ENCODE assay signal across 9 cellular contexts in genomic region chr19:53879145-53880037, GRCh38. TPM values are rescaled to one million over a fixed set of nuclear protein-coding genes. Genes with fewer than 3 reads are reported as not detected.
DNase-seq lines count a peak whose midpoint lies in the region; ATAC-seq and TF ChIP-seq lines count a peak whose summit lies in the region.
"Had no signal": no experiment of that assay in that cellular context is flagged by ENCODE, and none has a peak within 500 bp of the region (broad histone marks: within the 10 kb centered on the region; RNA-seq: fewer than 3 reads in every experiment).

No MANE protein-coding gene starts in this region.

- H3K9me3 Mint-ChIP-seq in Calu3 (ENCODE audit: low read depth, unreplicated experiment) = no peaks in the 10 kb centered on the region

- no TSS peak for BruUV-seq in Calu3 (replicated peaks; lab: Mats Ljungman, UMichigan)

- ATAC-seq in GM21717 (IDR thresholded peaks at IDR 0.05; ENCODE audit: unreplicated experiment) = peak; percentile 68

- intact Hi-C loops in Calu3 (cut with micrococcal nuclease; ENCODE audit: unreplicated experiment) = loop anchor here (1.0 kb wide), 1 partner anchor 37 kb away; no protein-coding TSS in a partner anchor

- peaks cover 44% of the 10 kb centered on the region for H3K36me3 Mint-ChIP-seq in Calu3 (ENCODE audit: insufficient read depth, unreplicated experiment)

- H3K9me2 ChIP-seq in hepatocyte (replicated peaks; ENCODE audit: insufficient read depth) = no peaks in the 10 kb centered on the region

- peaks cover 24% of the 10 kb centered on the region for H3K27me3 ChIP-seq in hepatocyte

- peak overlapping the region; percentile 81 for H2AFZ ChIP-seq in hepatocyte

- no peak overlapping the region for H3K27ac Mint-ChIP-seq in Calu3 (ENCODE audit: unreplicated experiment)

- peaks cover 8% of the 10 kb centered on the region for H3K4me1 ChIP-seq in hepatocyte (ENCODE audit: insufficient read depth)
- no peaks in the 10 kb centered on the region for H3K4me1 ChIP-seq in urinary bladder (ENCODE audit: insufficient read depth)

- H3K27me3 Mint-ChIP-seq in Calu3 (ENCODE audit: unreplicated experiment) = no peaks in the 10 kb centered on the region

- no peaks in the 10 kb centered on the region for H3K79me2 ChIP-seq in hepatocyte

- no peak for TF ChIP-seq CTCF in Calu3 (IDR thresholded peaks at IDR 0.05; ENCODE audit: unreplicated experiment)
- no peak for TF ChIP-seq CTCF in LNCaP clone FGC (IDR thresholded peaks at IDR 0.05; ENCODE audit: control insufficient read depth, extremely low read depth, insufficient read depth)
- TF ChIP-seq CTCF in hepatocyte (IDR thresholded peaks at IDR 0.05; ENCODE audit: poor library complexity) = no peak

- DNase-seq in Calu3 = peak; percentile 99
- no peak for DNase-seq in LNCaP clone FGC (ENCODE audit: low read depth)
- peak; percentile 58 for DNase-seq in T-helper 9 cell
- DNase-seq in astrocyte of the hippocampus (ENCODE audit: low read depth, low spot score) = peak; percentile 98
- DNase-seq in hepatocyte (ENCODE audit: low spot score) = peak; percentile 96
- DNase-seq in putamen (ENCODE audit: low spot score) = peak; percentile 89

- no peaks in the 10 kb centered on the region for H3K9me3 ChIP-seq in hepatocyte (ENCODE audit: low read depth)

- peak overlapping the region; percentile 80 for H3K4me2 ChIP-seq in hepatocyte

- H4K20me1 ChIP-seq in hepatocyte (ENCODE audit: insufficient read depth, poor library complexity, severe bottlenecking) = peaks cover 11% of the 10 kb centered on the region

- under 1% methylated on average over 48 of the region's 51 CpGs for WGBS in hepatocyte (ENCODE audit: low lambda C conversion rate, missing lambda C conversion rate)
- WGBS in urinary bladder = under 1% methylated on average over 51 of the region's 51 CpGs

- no peak overlapping the region for H3K4me3 Mint-ChIP-seq in Calu3 (ENCODE audit: low read depth, unreplicated experiment)

- H3K36me3 ChIP-seq in hepatocyte (replicated peaks; ENCODE audit: insufficient read depth, low read depth) (no peaks in the 10 kb centered on the region), urinary bladder (ENCODE audit: insufficient read depth) (no peaks in the 10 kb centered on the region)

- H3K27ac ChIP-seq in hepatocyte (peak overlapping the region; percentile 74), urinary bladder (ENCODE audit: low read depth) (no peak overlapping the region)

- CTCF ChIA-PET in Calu3 (lab: Charles Lee) = interaction anchor here (0.6 to 1.2 kb wide), 4 partner anchors 18 to 297 kb away, joined by 3 to 5 read pairs (median 4); no protein-coding TSS in a partner anchor

- H3K4me3 ChIP-seq in LNCaP clone FGC (ENCODE audit: low read depth, low read length) = peak overlapping the region; percentile 60
- H3K4me3 ChIP-seq in hepatocyte = peak overlapping the region; percentile 30
- peak overlapping the region; percentile 18 for H3K4me3 ChIP-seq in urinary bladder (ENCODE audit: low read depth, low read length)

- peaks cover 31% of the 10 kb centered on the region for H3K4me1 Mint-ChIP-seq in Calu3 (ENCODE audit: low read depth, unreplicated experiment)

RNA-seq across cellular contexts. Expression of gene PRKCG, which starts 2.6 kb away (rescaled TPM):
- total RNA-seq in Calu3 (2022) (45.4 and 59.6 TPM in 2 replicates), hepatocyte (not detected in 2 replicates), urinary bladder (0.32 TPM)
- polyA plus RNA-seq in hepatocyte (0.18 and 0.68 TPM in 2 replicates), urinary bladder (0.03 TPM)
- total RNA-seq: T-helper 2 cell treated with Interferon-gamma antibody and Interleukin-4, amounts not matched to agents 100 ng/mL and 5 ng/mL, for 36 hours had no signal

RNA-seq across cellular contexts. Expression of gene MYADM, which starts 11.7 kb away (rescaled TPM):
- 366 and 464 TPM in 2 replicates for total RNA-seq in Calu3 (2022)
- 30.6 and 42.1 TPM in 2 replicates for total RNA-seq in hepatocyte
- 211 and 213 TPM in 2 replicates for polyA plus RNA-seq in hepatocyte
- total RNA-seq in urinary bladder = 31.9 TPM
- 271 TPM for polyA plus RNA-seq in urinary bladder

RNA-seq across cellular contexts. Expression of gene CACNG7, which starts 29.7 kb away (rescaled TPM):
- total RNA-seq in Calu3 (2022) (not detected in 2 replicates), hepatocyte (0.90 and 1.4 TPM in 2 replicates), urinary bladder (0.26 TPM)
- polyA plus RNA-seq in hepatocyte (0.12 and 0.31 TPM in 2 replicates), urinary bladder (0.09 TPM)
- total RNA-seq: T-helper 2 cell treated with Interferon-gamma antibody and Interleukin-4, amounts not matched to agents 100 ng/mL and 5 ng/mL, for 36 hours had no signal

RNA-seq across cellular contexts. Expression of gene NLRP12, which starts 55.3 kb away (rescaled TPM):
- total RNA-seq in Calu3 (2022) (0.15 TPM in 1 of 2 replicates, not detected in the other), hepatocyte (not detected in 2 replicates), urinary bladder (0.42 TPM)
- polyA plus RNA-seq in hepatocyte (not detected in 2 replicates), urinary bladder (0.18 TPM)
- total RNA-seq: T-helper 2 cell treated with Interferon-gamma antibody and Interleukin-4, amounts not matched to agents 100 ng/mL and 5 ng/mL, for 36 hours had no signal

Comparison
In these comparisons a context has a peak if more than half of its experiments do, and no peak if none do; other contexts are left out.
1. RNA of gene PRKCG, which starts 2.6 kb away (total RNA-seq): 45.4 to 59.6 TPM in Calu3; 0.32 TPM in urinary bladder (single experiment) and not detected in hepatocyte; every median in the first group is over 10 times any median in the second.
2. Peak in every context shown above with its lines, with median percentiles within 50 percentile points of each other: H3K4me3 ChIP-seq.